In genomic region chr18:79199691-79200374, GRCh38 we compare ENCODE assay signal across 13 cellular contexts.
A peak's percentile ranks its signal among the peaks of the same experiment; 100 is the strongest.
DNase-seq lines count a peak whose midpoint lies in the region; ATAC-seq and TF ChIP-seq lines count a peak whose summit lies in the region.
"Had no signal": no experiment of that assay in that cellular context is flagged by ENCODE, and none has a peak within 500 bp of the region (broad histone marks: within the 10 kb centered on the region; RNA-seq: fewer than 3 reads in every experiment).

No MANE protein-coding gene starts in this region.

- 60 to 62% methylated on average over 7 of the region's 7 CpGs for WGBS in GM23248 (ENCODE audit: low coverage in 1 of 2, low lambda C conversion rate in 2 of 2, missing lambda C conversion rate in 2 of 2), 2 experiments

- no peaks in the 10 kb centered on the region for H3K79me2 ChIP-seq in GM23248 (ENCODE audit: insufficient read depth)

- H3K4me1 ChIP-seq in GM23248 (ENCODE audit: insufficient read depth) (no peaks in the 10 kb centered on the region), A673 (ENCODE audit: insufficient read depth, low read length, poor library complexity, severe bottlenecking) (no peaks in the 10 kb centered on the region)
- H3K4me1 ChIP-seq: BLaER1 treated with 17β-estradiol and CSF1 and Interleukin-3, amounts not matched to agents 10 nM and 100 nM had no signal

- H3K4me1 Mint-ChIP-seq in activated naive CD8-positive, alpha-beta T cell treated with anti-CD3 and anti-CD28 coated beads, Interleukin-2, amount 50 U/mL, for 24 hours: peaks cover 29% of the 10 kb centered on the region

- BruUV-seq in A673 (replicated peaks; lab: Mats Ljungman, UMichigan): no TSS peak

- H3K9ac ChIP-seq in GM23248: no peak overlapping the region
- H3K9ac ChIP-seq: BLaER1 treated with 17β-estradiol and CSF1 and Interleukin-3, amounts not matched to agents 10 nM and 100 nM had no signal

- peaks cover 6% of the 10 kb centered on the region for H3K9me3 Mint-ChIP-seq in activated naive CD8-positive, alpha-beta T cell treated with anti-CD3 and anti-CD28 coated beads, Interleukin-2, amount 50 U/mL, for 24 hours

- H2AFZ ChIP-seq in GM23248: no peak overlapping the region
- H2AFZ ChIP-seq: PC-9 had no signal

- no peaks in the 10 kb centered on the region for H3K27me3 ChIP-seq in GM23248 (replicated peaks; ENCODE audit: insufficient read depth)
- H3K27me3 ChIP-seq in A673 (replicated peaks; ENCODE audit: insufficient read depth, low read depth, low read length, poor library complexity): no peaks in the 10 kb centered on the region
- H3K27me3 ChIP-seq: BLaER1 treated with 17β-estradiol and CSF1 and Interleukin-3, amounts not matched to agents 10 nM and 100 nM had no signal

- TF ChIP-seq CTCF in 22Rv1 (IDR thresholded peaks at IDR 0.05) (0 out of 2 replicates have a peak, but pooled peaks have one; percentile 2), A673 (conservative IDR thresholded peaks at IDR 0.05; ENCODE audit: low read depth, low read length) (no peak)

- in situ Hi-C loops in GM23248 (cut with MboI): no loop called here

- H3K27ac Mint-ChIP-seq in activated naive CD8-positive, alpha-beta T cell treated with anti-CD3 and anti-CD28 coated beads, Interleukin-2, amount 50 U/mL, for 24 hours: no peak overlapping the region

- H4K20me1 ChIP-seq in GM23248 (ENCODE audit: insufficient read depth): no peaks in the 10 kb centered on the region
- H4K20me1 ChIP-seq: BLaER1 treated with 17β-estradiol and CSF1 and Interleukin-3, amounts not matched to agents 10 nM and 100 nM had no signal

- H3K9me2 ChIP-seq in GM23248 (ENCODE audit: insufficient read depth): no peaks in the 10 kb centered on the region

- DNase-seq in GM23248 (peak; percentile 50), iris pigment epithelial cell (ENCODE audit: low read depth) (peak; percentile 71), NCI-H2171 treated with DMSO at 0.1 percent for 48 hours (lab: John Stamatoyannopoulos, UW) (no peak), A673 (ENCODE audit: low spot score) (no peak)
- DNase-seq in activated naive CD8-positive, alpha-beta T cell treated with anti-CD3 and anti-CD28 coated beads, Interleukin-2, amount 50 U/mL, for 24 hours: no peak
- DNase-seq: activated CD8-positive, alpha-beta memory T cell treated with anti-CD3 and anti-CD28 coated beads, Interleukin-2, amount 50 U/mL, for 48 hours; left ventricle myocardium superior; NCI-H2107; PC-9 had no signal

- H3K36me3 ChIP-seq in GM23248 (ENCODE audit: low read depth): no peaks in the 10 kb centered on the region
- no peaks in the 10 kb centered on the region for H3K36me3 ChIP-seq in A673 (ENCODE audit: insufficient read depth, low read length, poor library complexity, severe bottlenecking)

- H3K4me3 ChIP-seq in GM23248 (no peak overlapping the region), A673 (ENCODE audit: low read depth, low read length, poor library complexity, severe bottlenecking) (no peak overlapping the region)
- H3K4me3 ChIP-seq: BLaER1 treated with 17β-estradiol and CSF1 and Interleukin-3, amounts not matched to agents 10 nM and 100 nM; PC-9 had no signal

- H3K27ac ChIP-seq in 22Rv1 (no peak overlapping the region), GM23248 (no peak overlapping the region), A673 (ENCODE audit: low read depth, low read length, poor library complexity, severe bottlenecking) (no peak overlapping the region)
- H3K27ac ChIP-seq: BLaER1 treated with 17β-estradiol and CSF1 and Interleukin-3, amounts not matched to agents 10 nM and 100 nM; PC-9 had no signal

- no peak overlapping the region for H3K4me2 ChIP-seq in GM23248 (ENCODE audit: unreplicated experiment)
- H3K4me2 ChIP-seq: BLaER1 treated with 17β-estradiol and CSF1 and Interleukin-3, amounts not matched to agents 10 nM and 100 nM; PC-9 had no signal

- ATAC-seq in activated naive CD8-positive, alpha-beta T cell treated with anti-CD3 and anti-CD28 coated beads, Interleukin-2, amount 50 U/mL, for 24 hours: peak; percentile 33
- no peak for ATAC-seq in GM19452 (IDR thresholded peaks at IDR 0.05; ENCODE audit: unreplicated experiment)
- no peak for ATAC-seq in GM18858 (IDR thresholded peaks at IDR 0.05; ENCODE audit: unreplicated experiment)

- POLR2A ChIA-PET in A673 (lab: Charles Lee; ENCODE audit: low non-redundant PET): no interaction called here

- CTCF ChIA-PET in A673 (lab: Charles Lee): no interaction called here

- no peak overlapping the region for H3K4me3 Mint-ChIP-seq in activated naive CD8-positive, alpha-beta T cell treated with anti-CD3 and anti-CD28 coated beads, Interleukin-2, amount 50 U/mL, for 24 hours

- intact Hi-C loops in A673 (cut with micrococcal nuclease; ENCODE audit: unreplicated experiment): no loop called here

- H3K27me3 Mint-ChIP-seq in activated naive CD8-positive, alpha-beta T cell treated with anti-CD3 and anti-CD28 coated beads, Interleukin-2, amount 50 U/mL, for 24 hours: no peaks in the 10 kb centered on the region

- H3K9me3 ChIP-seq in GM23248 (ENCODE audit: low read depth): no peaks in the 10 kb centered on the region
- H3K9me3 ChIP-seq in A673 (ENCODE audit: low read depth, low read length, poor library complexity, severe bottlenecking): no peaks in the 10 kb centered on the region
- H3K9me3 ChIP-seq: BLaER1 treated with 17β-estradiol and CSF1 and Interleukin-3, amounts not matched to agents 10 nM and 100 nM had no signal

- peaks cover 5% of the 10 kb centered on the region; the same call in 1 of the 2 replicates for H3F3A ChIP-seq in GM23248 (ENCODE audit: insufficient read depth)

- peaks cover 10% of the 10 kb centered on the region for H3K36me3 Mint-ChIP-seq in activated naive CD8-positive, alpha-beta T cell treated with anti-CD3 and anti-CD28 coated beads, Interleukin-2, amount 50 U/mL, for 24 hours (ENCODE audit: low read depth)

Comparison
In these comparisons a context has a peak if more than half of its experiments do, and no peak if none do; other contexts are left out.
1. DNase-seq: peak in GM23248 (single experiment) and iris pigment epithelial cell (single experiment); none in activated naive CD8-positive, alpha-beta T cell treated with anti-CD3 and anti-CD28 coated beads, Interleukin-2, amount 50 U/mL, for 24 hours (single experiment), NCI-H2171 treated with DMSO at 0.1 percent for 48 hours (single experiment) and A673 (single experiment).